ENCODE assay signal across 8 cellular contexts in genomic region chr15:74365619-74366445, GRCh38. TPM values are rescaled to one million over a fixed set of nuclear protein-coding genes. Genes with fewer than 3 reads are reported as not detected.
A peak's percentile ranks its signal among the peaks of the same experiment; 100 is the strongest.
DNase-seq lines count a peak whose midpoint lies in the region; ATAC-seq and TF ChIP-seq lines count a peak whose summit lies in the region.

No MANE protein-coding gene starts in this region.

- H3K27ac ChIP-seq in thymus (ENCODE audit: low read depth), result peak overlapping the region; percentile 2

- H3K4me3 ChIP-seq in lower leg skin (ENCODE audit: low read depth, poor library complexity, severe bottlenecking) (peak overlapping the region; percentile 21), thymus (ENCODE audit: low read length) (peak overlapping the region; percentile 38)

- peaks cover 3% of the 10 kb centered on the region for H3K4me1 Mint-ChIP-seq in activated naive CD4-positive, alpha-beta T cell treated with anti-CD3 and anti-CD28 coated beads, Interleukin-2, amount 10 ng/mL, durations not matched to agents 7 days and 5 days

- WGBS in lower leg skin, 2 donors, result 7 to 10% methylated on average over 59 to 65 of the region's 75 CpGs
- WGBS in thymus, result 7% methylated on average over 75 of the region's 75 CpGs

- no peaks in the 10 kb centered on the region for H3K9me3 ChIP-seq in thymus (ENCODE audit: control insufficient read depth)

- no peaks in the 10 kb centered on the region for H3K36me3 ChIP-seq in thymus (ENCODE audit: control insufficient read depth, insufficient read depth)

- no peaks in the 10 kb centered on the region for H3K9me3 Mint-ChIP-seq in activated naive CD4-positive, alpha-beta T cell treated with anti-CD3 and anti-CD28 coated beads, Interleukin-2, amount 10 ng/mL, durations not matched to agents 7 days and 5 days

- no peak for DNase-seq in activated naive CD4-positive, alpha-beta T cell treated with anti-CD3 and anti-CD28 coated beads, Interleukin-2, amount 10 ng/mL, durations not matched to agents 7 days and 5 days
- no peak for DNase-seq in activated naive CD4-positive, alpha-beta T cell (lab: John Stamatoyannopoulos, UW)
- DNase-seq in dermis blood vessel endothelial cell, result peak; percentile 72
- peak in 1 of 2 donors; percentile 88 for DNase-seq in lower leg skin (ENCODE audit: low spot score in 2 of 2)
- no peak for DNase-seq in SK-N-DZ (ENCODE audit: low spot score)
- no peak for DNase-seq in germinal center (ENCODE audit: low spot score)

- peak overlapping the region; percentile 53 for H3K4me3 Mint-ChIP-seq in activated naive CD4-positive, alpha-beta T cell treated with anti-CD3 and anti-CD28 coated beads, Interleukin-2, amount 10 ng/mL, durations not matched to agents 7 days and 5 days

- CTCF ChIA-PET in activated naive CD4-positive, alpha-beta T cell treated with anti-CD3 and anti-CD28 coated beads, Interleukin-2, amount 10 ng/mL, durations not matched to agents 7 days and 5 days (lab: Charles Lee), result no interaction called here

- no peak overlapping the region for H3K27ac Mint-ChIP-seq in activated naive CD4-positive, alpha-beta T cell treated with anti-CD3 and anti-CD28 coated beads, Interleukin-2, amount 10 ng/mL, durations not matched to agents 7 days and 5 days

- no peak for TF ChIP-seq POLR2A in lower leg skin (IDR thresholded peaks at IDR 0.05)

- TF ChIP-seq CTCF in lower leg skin (IDR thresholded peaks at IDR 0.05), result no peak

- intact Hi-C loops in lower leg skin (cut with DNase I; ENCODE audit: low total_unique reads), result no loop called here

- H3K27me3 ChIP-seq in thymus (ENCODE audit: control insufficient read depth, insufficient read depth), result peaks cover 17% of the 10 kb centered on the region

- ATAC-seq in GM19463 (IDR thresholded peaks at IDR 0.05; ENCODE audit: unreplicated experiment), result no peak

- H3K36me3 Mint-ChIP-seq in activated naive CD4-positive, alpha-beta T cell treated with anti-CD3 and anti-CD28 coated beads, Interleukin-2, amount 10 ng/mL, durations not matched to agents 7 days and 5 days, result no peaks in the 10 kb centered on the region

- no peaks in the 10 kb centered on the region for H3K4me1 ChIP-seq in thymus (ENCODE audit: control insufficient read depth, insufficient read depth, low read length)

- peaks cover 83% of the 10 kb centered on the region for H3K27me3 Mint-ChIP-seq in activated naive CD4-positive, alpha-beta T cell treated with anti-CD3 and anti-CD28 coated beads, Interleukin-2, amount 10 ng/mL, durations not matched to agents 7 days and 5 days

RNA-seq across cellular contexts. Expression of gene CYP11A1, which starts 1.6 kb away (rescaled TPM):
- total RNA-seq in dermis blood vessel endothelial cell (not detected in 2 replicates), lower leg skin (under 1 TPM in 3 of 4 donors, not detected in 1; 0.34 to 0.75 (median 0.49) TPM)
- 1.0 TPM for polyA plus RNA-seq in thymus
- not detected in 2 replicates for polyA plus RNA-seq in SK-N-DZ (2014; cell fraction: cytosol; rRNA removed)
- not detected in 2 replicates for polyA plus RNA-seq in SK-N-DZ (2014; cell fraction: nucleus; rRNA removed)
